16 cellular contexts compared by ENCODE assay signal in the genomic region with DNA sequence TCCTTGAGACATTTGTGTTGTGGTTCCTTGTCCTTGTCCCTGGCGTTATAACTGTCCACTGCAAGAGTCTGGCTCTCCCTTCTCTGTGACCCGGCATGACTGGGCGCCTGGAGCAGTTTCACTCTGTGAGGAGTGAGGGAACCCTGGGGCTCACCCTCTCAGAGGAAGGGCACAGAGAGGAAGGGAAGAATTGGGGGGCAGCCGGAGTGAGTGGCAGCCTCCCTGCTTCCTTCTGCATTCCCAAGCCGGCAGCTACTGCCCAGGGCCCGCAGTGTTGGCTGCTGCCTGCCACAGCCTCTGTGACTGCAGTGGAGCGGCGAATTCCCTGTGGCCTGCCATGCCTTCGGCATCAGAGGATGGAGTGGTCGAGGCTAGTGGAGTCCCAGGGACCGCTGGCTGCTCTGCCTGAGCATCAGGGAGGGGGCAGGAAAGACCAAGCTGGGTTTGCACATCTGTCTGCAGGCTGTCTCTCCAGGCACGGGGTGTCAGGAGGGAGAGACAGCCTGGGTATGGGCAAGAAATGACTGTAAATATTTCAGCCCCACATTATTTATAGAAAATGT. TPM values are rescaled to one million over a fixed set of nuclear protein-coding genes. Genes with fewer than 3 reads are reported as not detected.
DNase-seq lines count a peak whose midpoint lies in the region; ATAC-seq, FAIRE-seq and TF ChIP-seq lines count a peak whose summit lies in the region.
"Had no signal": no experiment of that assay in that cellular context is flagged by ENCODE, and none has a peak within 500 bp of the region (broad histone marks: within the 10 kb centered on the region; RNA-seq: fewer than 3 reads in every experiment).

No MANE protein-coding gene starts in this region.

- FAIRE-seq in GM12892 (lab: Jason Lieb, UNC) = no peak
- FAIRE-seq: GM19239, TTC549 had no signal

- TF ChIP-seq CTCF in WERI-Rb-1 (IDR thresholded peaks at IDR 0.05; ENCODE audit: low read depth, low read length) = no peak
- TF ChIP-seq CTCF in cardiac muscle cell (IDR thresholded peaks at IDR 0.05; ENCODE audit: low read depth, low read length) = no peak
- no peak for TF ChIP-seq CTCF in gastrocnemius medialis (IDR thresholded peaks at IDR 0.05 in 4 of 5, conservative IDR thresholded peaks at IDR 0.05 in 1 of 5)

- DNase-seq in GM12892 (ENCODE audit: insufficient read length) (peak; percentile 10), WERI-Rb-1 (no peak), cardiac muscle cell (ENCODE audit: low read depth in 1 of 2, low spot score in 1 of 2) (no peak), gastrocnemius medialis (no peak), DMS153 (lab: John Stamatoyannopoulos, UW) (no peak), EL (no peak), iPS-NIHi7 (ENCODE audit: extremely low spot score) (no peak)
- DNase-seq: activated T-cell treated with anti-CD3 and anti-CD28 coated beads, Interleukin-2, amount 50 U/mL, for 72 hours; foreskin melanocyte; mesenchymal stem cell; NCI-H2029; stimulated activated CD4-positive, alpha-beta T cell treated with anti-CD3 and anti-CD28 coated beads, Interleukin-2, amount 100 ng/mL, for 48 hours; tibial artery had no signal

- H3K9me3 ChIP-seq in WERI-Rb-1 (ENCODE audit: severe bottlenecking) = no peaks in the 10 kb centered on the region
- H3K9me3 ChIP-seq in cardiac muscle cell (ENCODE audit: low read depth) = no peaks in the 10 kb centered on the region
- no peaks in the 10 kb centered on the region for H3K9me3 ChIP-seq in gastrocnemius medialis
- H3K9me3 ChIP-seq: tibial artery had no signal

- intact Hi-C loops in gastrocnemius medialis (cut with DNase I; ENCODE audit: low total_unique reads) = no loop called here

- ATAC-seq in gastrocnemius medialis = peak in 1 of 2 donors; percentile 29
- ATAC-seq: activated T-cell treated with anti-CD3 and anti-CD28 coated beads, Interleukin-2, amount 50 U/mL, for 72 hours; Panc1 had no signal

- H3K4me3 ChIP-seq in WERI-Rb-1 (ENCODE audit: low read depth, low read length) (no peak overlapping the region), cardiac muscle cell (no peak overlapping the region), gastrocnemius medialis (no peak overlapping the region)
- H3K4me3 ChIP-seq: tibial artery had no signal

- TF ChIP-seq POLR2A in GM12892 (IDR thresholded peaks at IDR 0.05; ENCODE audit: low read depth, low read length) = no peak
- TF ChIP-seq POLR2A in gastrocnemius medialis (IDR thresholded peaks at IDR 0.05) = no peak

- in situ Hi-C loops in gastrocnemius medialis (cut with MboI; ENCODE audit: low sequenced_read_pairs in 4 of 4) = no loop called here

- H3K36me3 ChIP-seq in WERI-Rb-1 (peaks cover 43% of the 10 kb centered on the region), cardiac muscle cell (peaks cover 52% of the 10 kb centered on the region), gastrocnemius medialis (no peaks in the 10 kb centered on the region)

- H3K4me1 ChIP-seq in cardiac muscle cell (ENCODE audit: low read depth) = no peaks in the 10 kb centered on the region
- peaks cover 31 to 34% of the 10 kb centered on the region in 2 donors for H3K4me1 ChIP-seq in gastrocnemius medialis

- H3K27ac ChIP-seq in WERI-Rb-1 = peak overlapping the region; percentile 73
- H3K27ac ChIP-seq in cardiac muscle cell = peak overlapping the region; percentile 85
- peak overlapping the region; percentile 67 to 82 (median 72) for H3K27ac ChIP-seq in gastrocnemius medialis
- H3K27ac ChIP-seq: tibial artery had no signal

- H3K27me3 ChIP-seq in WERI-Rb-1 (ENCODE audit: insufficient read depth, low read depth, severe bottlenecking) = no peaks in the 10 kb centered on the region
- H3K27me3 ChIP-seq in cardiac muscle cell = no peaks in the 10 kb centered on the region
- H3K27me3 ChIP-seq in gastrocnemius medialis = no peaks in the 10 kb centered on the region
- H3K27me3 ChIP-seq: tibial artery had no signal

RNA-seq across cellular contexts. Expression of a gene that starts 23.0 kb away (rescaled TPM):
- not detected for polyA plus RNA-seq in GM12892 (2012; ENCODE audit: missing spikeins)
- total RNA-seq in cardiac muscle cell = 489 and 605 TPM in 2 replicates
- 476 and 751 TPM in 2 replicates for polyA plus RNA-seq in cardiac muscle cell
- under 1 TPM in 1 of 4 donors, not detected in 3; 0.07 TPM for total RNA-seq in gastrocnemius medialis
- total RNA-seq: activated T-cell treated with anti-CD3 and anti-CD28 coated beads, Interleukin-2, amount 50 U/mL, for 72 hours had no signal

RNA-seq across cellular contexts. Expression of a gene that starts 48.8 kb away (rescaled TPM):
- polyA plus RNA-seq in GM12892 (2012; ENCODE audit: missing spikeins) = 5.5 TPM
- not detected in 2 replicates for total RNA-seq in cardiac muscle cell
- polyA plus RNA-seq in cardiac muscle cell = 0.56 and 1.3 TPM in 2 replicates
- total RNA-seq in gastrocnemius medialis = 1 to 10 TPM in 3 of 4 donors, under 1 TPM in 1; 0.44 to 7.0 (median 4.2) TPM

RNA-seq across cellular contexts. Expression of a gene that starts 59.6 kb away (rescaled TPM):
- polyA plus RNA-seq in GM12892 (2012; ENCODE audit: missing spikeins) = 12.3 TPM
- total RNA-seq in cardiac muscle cell (62.5 and 103 TPM in 2 replicates), gastrocnemius medialis (10 to 100 TPM; 39.4 to 47.9 (median 41.6) TPM)
- 58.8 and 70.2 TPM in 2 replicates for polyA plus RNA-seq in cardiac muscle cell

Comparison
In these comparisons a context has a peak if more than half of its experiments do, and no peak if none do; other contexts are left out.
1. RNA of a gene that starts 23.0 kb away (total RNA-seq): 489 to 605 TPM in cardiac muscle cell; 0.07 TPM in gastrocnemius medialis; every median in the first group is over 100 times any median in the second.
2. Peak in every context shown above with its lines, with median percentiles within 50 percentile points of each other: H3K27ac ChIP-seq.